In genomic region chr6:158321960-158322359, GRCh38 we compare ENCODE assay signal across 10 cellular contexts. TPM values are rescaled to one million over a fixed set of nuclear protein-coding genes. Genes with fewer than 3 reads are reported as not detected.
DNase-seq lines count a peak whose midpoint lies in the region; ATAC-seq and TF ChIP-seq lines count a peak whose summit lies in the region.
"Had no signal": no experiment of that assay in that cellular context is flagged by ENCODE, and none has a peak within 500 bp of the region (broad histone marks: within the 10 kb centered on the region; RNA-seq: fewer than 3 reads in every experiment).

No MANE protein-coding gene starts in this region.

- H3K36me3 ChIP-seq in adrenal gland (replicated peaks in 1 of 2) = no peaks in the 10 kb centered on the region
- no peaks in the 10 kb centered on the region for H3K36me3 ChIP-seq in hepatocyte (replicated peaks; ENCODE audit: insufficient read depth, low read depth)
- no peaks in the 10 kb centered on the region for H3K36me3 ChIP-seq in psoas muscle (ENCODE audit: insufficient read depth in 1 of 2, low read depth in 1 of 2)
- H3K36me3 ChIP-seq in suprapubic skin = no peaks in the 10 kb centered on the region

- peak overlapping the region; percentile 52 for H3K4me2 ChIP-seq in hepatocyte

- H3K9me2 ChIP-seq in hepatocyte (replicated peaks; ENCODE audit: insufficient read depth) = no peaks in the 10 kb centered on the region

- no peaks in the 10 kb centered on the region for H4K20me1 ChIP-seq in hepatocyte (ENCODE audit: insufficient read depth, poor library complexity, severe bottlenecking)

- H3K4me3 ChIP-seq in adrenal gland (no peak overlapping the region), hepatocyte (no peak overlapping the region), psoas muscle (no peak overlapping the region), suprapubic skin (no peak overlapping the region)
- H3K4me3 ChIP-seq: body of pancreas had no signal

- H2AFZ ChIP-seq in hepatocyte = no peak overlapping the region

- intact Hi-C loops in adrenal gland (cut with DNase I) = no loop called here
- intact Hi-C loops in psoas muscle (cut with DNase I) = no loop called here

- in situ Hi-C loops in ACHN (cut with HindIII; ENCODE audit: low pct_ligation_motif_present, low pct_unique_long_range_greater_than_20kb, low sequenced_read_pairs) = no loop called here

- peak overlapping the region; percentile 38; the same call in 1 of the 2 replicates for H3K27ac Mint-ChIP-seq in HFFc6

- H3K4me1 Mint-ChIP-seq in HFFc6 (ENCODE audit: low read depth) = peaks cover 47% of the 10 kb centered on the region

- peak; percentile 7 for DNase-seq in ACHN
- DNase-seq in HFFc6 = peak; percentile 71
- DNase-seq in adrenal gland = peak in 2 of 7 donors; percentile 15 to 23
- DNase-seq in hepatocyte (ENCODE audit: low spot score) = peak; percentile 40
- no peak for DNase-seq in GDM1 (lab: John Stamatoyannopoulos, UW)
- no peak for DNase-seq in iPS-NIHi7 (ENCODE audit: extremely low spot score)
- DNase-seq in psoas muscle = no peak
- DNase-seq in suprapubic skin (ENCODE audit: low spot score in 2 of 2) = no peak
- DNase-seq: body of pancreas had no signal

- peaks cover 22 to 23% of the 10 kb centered on the region in 2 donors for H3K4me1 ChIP-seq in adrenal gland (replicated peaks in 1 of 2)
- H3K4me1 ChIP-seq in hepatocyte (ENCODE audit: insufficient read depth) = peaks cover 25% of the 10 kb centered on the region
- peaks cover 27% of the 10 kb centered on the region for H3K4me1 ChIP-seq in psoas muscle
- H3K4me1 ChIP-seq in suprapubic skin = peaks cover 28% of the 10 kb centered on the region

- H3K36me3 Mint-ChIP-seq in HFFc6 (ENCODE audit: low read depth) = peaks cover 14% of the 10 kb centered on the region

- TF ChIP-seq POLR2A in adrenal gland (IDR thresholded peaks at IDR 0.05) (no peak), suprapubic skin (IDR thresholded peaks at IDR 0.05) (no peak)

- H3K9me3 ChIP-seq in adrenal gland (replicated peaks in 1 of 3) = no peaks in the 10 kb centered on the region
- no peaks in the 10 kb centered on the region for H3K9me3 ChIP-seq in hepatocyte (ENCODE audit: low read depth)
- peaks cover 1% of the 10 kb centered on the region for H3K9me3 ChIP-seq in psoas muscle
- no peaks in the 10 kb centered on the region for H3K9me3 ChIP-seq in suprapubic skin
- H3K9me3 ChIP-seq: body of pancreas had no signal

- no peak for TF ChIP-seq CTCF in HFFc6 (IDR thresholded peaks at IDR 0.05)
- no peak for TF ChIP-seq CTCF in adrenal gland (IDR thresholded peaks at IDR 0.05)
- TF ChIP-seq CTCF in hepatocyte (IDR thresholded peaks at IDR 0.05; ENCODE audit: poor library complexity) = no peak
- no peak for TF ChIP-seq CTCF in psoas muscle (IDR thresholded peaks at IDR 0.05)
- no peak for TF ChIP-seq CTCF in suprapubic skin (IDR thresholded peaks at IDR 0.05)

- H3K79me2 ChIP-seq in hepatocyte = peaks cover 73% of the 10 kb centered on the region

- no peak for ATAC-seq in psoas muscle
- ATAC-seq: body of pancreas had no signal

- H3K9me3 Mint-ChIP-seq in HFFc6 = no peaks in the 10 kb centered on the region

- no peaks in the 10 kb centered on the region; the same call in 1 of the 2 replicates for H3K27me3 Mint-ChIP-seq in HFFc6 (ENCODE audit: insufficient read depth)

- H3K4me3 Mint-ChIP-seq in HFFc6 = no peak overlapping the region
- H3K4me3 Mint-ChIP-seq: CD14-positive monocyte had no signal

- no peaks in the 10 kb centered on the region for H3K27me3 ChIP-seq in adrenal gland
- H3K27me3 ChIP-seq in hepatocyte = no peaks in the 10 kb centered on the region
- H3K27me3 ChIP-seq in psoas muscle (ENCODE audit: insufficient read depth in 3 of 3, low read length in 2 of 3) = no peaks in the 10 kb centered on the region
- no peaks in the 10 kb centered on the region for H3K27me3 ChIP-seq in suprapubic skin
- H3K27me3 ChIP-seq: body of pancreas had no signal

- H3K27ac ChIP-seq in adrenal gland = peak overlapping the region in 3 of 5 donors; percentile 21 to 48 (median 35)
- H3K27ac ChIP-seq in hepatocyte = peak overlapping the region; percentile 84
- H3K27ac ChIP-seq in psoas muscle = no peak overlapping the region
- no peak overlapping the region for H3K27ac ChIP-seq in suprapubic skin

- no peak for TF ChIP-seq EP300 in suprapubic skin (IDR thresholded peaks at IDR 0.05)

RNA-seq across cellular contexts. Expression of gene TULP4, which starts 9.7 kb away (rescaled TPM):
- total RNA-seq in HFFc6 (2021; fragmentation: NEBNext Ultra II Directional; extraction: Animal tissue kit (Norgen Biotek cat#: 25700)) = 10 to 100 TPM; 48.4 to 55.2 (median 51.8) TPM
- total RNA-seq in adrenal gland (10 to 100 TPM; 22.5 to 89.6 (median 63.1) TPM), hepatocyte (129 and 132 TPM in 2 replicates), psoas muscle (100 to 1,000 TPM in 1 of 4 donors, 10 to 100 TPM in 3; 63.2 to 103 (median 78.3) TPM), suprapubic skin (100 to 1,000 TPM; 123 to 156 (median 132) TPM)
- polyA plus RNA-seq in adrenal gland (1 to 10 TPM; 1.9 to 9.0 (median 7.9) TPM), hepatocyte (30.1 and 32.8 TPM in 2 replicates), psoas muscle (10 to 100 TPM in 1 of 3 donors, 1 to 10 TPM in 2; 2.2 to 23.2 (median 3.7) TPM)

Comparison
In these comparisons a context has a peak if more than half of its experiments do, and no peak if none do; other contexts are left out.
1. DNase-seq: peak in ACHN (single experiment), HFFc6 (single experiment) and hepatocyte (single experiment); none in GDM1 (single experiment), iPS-NIHi7 (single experiment), psoas muscle (0 of 2) and suprapubic skin (0 of 2).
2. H3K27ac ChIP-seq: peak in adrenal gland (3 of 5) and hepatocyte (single experiment); none in psoas muscle (single experiment) and suprapubic skin (single experiment).